ENCODE assay signal across 8 cellular contexts in the genomic region with DNA sequence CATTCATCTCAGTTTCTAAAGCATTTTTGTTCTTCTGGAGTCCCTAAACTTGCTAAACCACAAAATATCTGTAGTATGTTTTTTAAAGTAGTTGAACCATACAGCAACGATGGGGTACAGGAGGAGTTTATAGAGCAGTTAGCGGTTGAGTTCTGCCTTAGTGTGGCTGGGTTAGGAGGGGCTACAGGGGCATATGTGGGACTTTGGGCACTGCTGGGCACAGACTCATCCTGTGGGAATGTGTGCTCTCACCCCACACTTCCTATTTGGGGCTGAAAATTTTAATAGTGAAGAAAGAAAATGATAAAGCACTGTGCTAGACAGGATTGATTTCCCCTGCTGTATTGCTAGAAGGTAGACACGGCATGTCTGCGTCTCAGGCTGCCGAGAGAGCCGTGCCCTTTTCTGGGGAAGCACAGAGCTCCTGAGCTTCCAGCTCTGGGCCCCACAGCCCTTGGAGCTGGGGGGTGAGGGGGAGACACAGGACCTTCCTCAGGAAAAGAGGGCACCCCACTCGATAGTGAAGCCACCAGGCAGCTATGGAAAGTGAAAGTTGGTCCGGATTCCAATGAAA.
DNase-seq lines count a peak whose midpoint lies in the region; ATAC-seq and TF ChIP-seq lines count a peak whose summit lies in the region.

No MANE protein-coding gene starts in this region.

- H3K27me3 Mint-ChIP-seq in activated T-helper 1 cell treated with anti-CD3 and anti-CD28 coated beads, Interleukin-12 subunit alpha, Interleukin-12 subunit beta, Interleukin-2, Interleukin-4 antibody, amounts not matched to agents 30 ng/mL and 10 ng/mL and 1 ng/mL, durations not matched to agents 14 hours and 24 hours and 36 hours (ENCODE audit: insufficient read depth): peaks cover 4% of the 10 kb centered on the region

- peak overlapping the region; percentile 84 for H3K4me3 Mint-ChIP-seq in activated T-helper 1 cell treated with anti-CD3 and anti-CD28 coated beads, Interleukin-12 subunit alpha, Interleukin-12 subunit beta, Interleukin-2, Interleukin-4 antibody, amounts not matched to agents 30 ng/mL and 10 ng/mL and 1 ng/mL, durations not matched to agents 14 hours and 24 hours and 36 hours

- peak; percentile 96 for DNase-seq in AG09309 (ENCODE audit: low read depth)
- no peak for DNase-seq in HAP-1 (ENCODE audit: low spot score in 2 of 2)
- DNase-seq in activated T-helper 1 cell treated with anti-CD3 and anti-CD28 coated beads, Interleukin-12 subunit alpha, Interleukin-12 subunit beta, Interleukin-2, Interleukin-4 antibody, amounts not matched to agents 30 ng/mL and 10 ng/mL and 1 ng/mL, durations not matched to agents 14 hours and 24 hours and 36 hours (ENCODE audit: low spot score): no peak
- DNase-seq in left ventricle myocardium superior: peak; percentile 45
- no peak for DNase-seq in G401 (ENCODE audit: low spot score)
- DNase-seq in mucosa of gallbladder (ENCODE audit: low spot score): no peak

- H3K4me1 Mint-ChIP-seq in activated T-helper 1 cell treated with anti-CD3 and anti-CD28 coated beads, Interleukin-12 subunit alpha, Interleukin-12 subunit beta, Interleukin-2, Interleukin-4 antibody, amounts not matched to agents 30 ng/mL and 10 ng/mL and 1 ng/mL, durations not matched to agents 14 hours and 24 hours and 36 hours (ENCODE audit: low read depth): peaks cover 21% of the 10 kb centered on the region

- H3K27me3 ChIP-seq in HAP-1 (ENCODE audit: low read depth) (no peaks in the 10 kb centered on the region), stomach smooth muscle (ENCODE audit: control insufficient read depth in 1 of 2, insufficient read depth in 2 of 2, low read length in 2 of 2) (no peaks in the 10 kb centered on the region)

- TF ChIP-seq CTCF in AG09309 (IDR thresholded peaks at IDR 0.05; ENCODE audit: control insufficient read depth, insufficient read depth, low read depth, low read length, missing control alignments): no peak

- ATAC-seq in left ventricle myocardium superior (no peak), HG02840 (IDR thresholded peaks at IDR 0.05; ENCODE audit: low FRiP score, unreplicated experiment) (no peak)

- peak overlapping the region; percentile 94 to 95 for H3K9ac ChIP-seq in stomach smooth muscle (ENCODE audit: low read length in 2 of 2)

- peak overlapping the region; percentile 99 for H3K27ac ChIP-seq in stomach smooth muscle (ENCODE audit: low read length)

- intact Hi-C loops in activated T-helper 1 cell treated with anti-CD3 and anti-CD28 coated beads, Interleukin-12 subunit alpha, Interleukin-12 subunit beta, Interleukin-2, Interleukin-4 antibody, amounts not matched to agents 30 ng/mL and 10 ng/mL and 1 ng/mL, durations not matched to agents 14 hours and 24 hours and 36 hours (cut with micrococcal nuclease): loop anchor here (1.0 to 2.0 kb wide), 2 partner anchors 11 to 14 kb away; no protein-coding TSS in a partner anchor
- intact Hi-C loops in left ventricle myocardium superior (cut with micrococcal nuclease): no loop called here

- in situ Hi-C loops in HAP-1 (cut with MboI; ENCODE audit: low sequenced_read_pairs): no loop called here
- in situ Hi-C loops in G401 (cut with HindIII; ENCODE audit: low sequenced_read_pairs): loop anchor here (10.0 kb wide), 1 partner anchor 64 kb away; no protein-coding TSS in a partner anchor

- peak overlapping the region; percentile 80 for H3K27ac Mint-ChIP-seq in activated T-helper 1 cell treated with anti-CD3 and anti-CD28 coated beads, Interleukin-12 subunit alpha, Interleukin-12 subunit beta, Interleukin-2, Interleukin-4 antibody, amounts not matched to agents 30 ng/mL and 10 ng/mL and 1 ng/mL, durations not matched to agents 14 hours and 24 hours and 36 hours

- H3K4me3 ChIP-seq in AG09309 (ENCODE audit: control insufficient read depth, low read depth, low read length) (peak overlapping the region; percentile 72), HAP-1 (peak overlapping the region; percentile 67), stomach smooth muscle (ENCODE audit: low read length in 2 of 2) (peak overlapping the region; percentile 78 to 83)

- peaks cover 3% of the 10 kb centered on the region for H3K36me3 Mint-ChIP-seq in activated T-helper 1 cell treated with anti-CD3 and anti-CD28 coated beads, Interleukin-12 subunit alpha, Interleukin-12 subunit beta, Interleukin-2, Interleukin-4 antibody, amounts not matched to agents 30 ng/mL and 10 ng/mL and 1 ng/mL, durations not matched to agents 14 hours and 24 hours and 36 hours (ENCODE audit: low read depth)

- no peaks in the 10 kb centered on the region for H3K9me3 Mint-ChIP-seq in activated T-helper 1 cell treated with anti-CD3 and anti-CD28 coated beads, Interleukin-12 subunit alpha, Interleukin-12 subunit beta, Interleukin-2, Interleukin-4 antibody, amounts not matched to agents 30 ng/mL and 10 ng/mL and 1 ng/mL, durations not matched to agents 14 hours and 24 hours and 36 hours

- peaks cover 45% of the 10 kb centered on the region for H3K4me1 ChIP-seq in HAP-1
- peaks cover 43% of the 10 kb centered on the region for H3K4me1 ChIP-seq in stomach smooth muscle (ENCODE audit: control insufficient read depth, insufficient read depth, low read length)

- no peaks in the 10 kb centered on the region for H3K9me3 ChIP-seq in HAP-1
- H3K9me3 ChIP-seq in stomach smooth muscle (ENCODE audit: control insufficient read depth in 2 of 2, low read length in 2 of 2): no peaks in the 10 kb centered on the region

- H3K36me3 ChIP-seq in HAP-1 (replicated peaks): peaks cover 19% of the 10 kb centered on the region
- no peaks in the 10 kb centered on the region for H3K36me3 ChIP-seq in stomach smooth muscle (ENCODE audit: control insufficient read depth in 2 of 2, insufficient read depth in 2 of 2, low read length in 2 of 2)

Comparison
In these comparisons a context has a peak if more than half of its experiments do, and no peak if none do; other contexts are left out.
1. DNase-seq: peak in AG09309 (single experiment) and left ventricle myocardium superior (single experiment); none in HAP-1 (0 of 2), activated T-helper 1 cell treated with anti-CD3 and anti-CD28 coated beads, Interleukin-12 subunit alpha, Interleukin-12 subunit beta, Interleukin-2, Interleukin-4 antibody, amounts not matched to agents 30 ng/mL and 10 ng/mL and 1 ng/mL, durations not matched to agents 14 hours and 24 hours and 36 hours (single experiment), G401 (single experiment) and mucosa of gallbladder (single experiment).
2. Peak in every context shown above with its lines, with median percentiles within 50 percentile points of each other: H3K4me3 ChIP-seq.